21 cellular contexts compared by ENCODE assay signal in genomic region chr3:10226293-10226692, GRCh38. TPM values are rescaled to one million over a fixed set of nuclear protein-coding genes. Genes with fewer than 3 reads are reported as not detected.
DNase-seq lines count a peak whose midpoint lies in the region; ATAC-seq, FAIRE-seq and TF ChIP-seq lines count a peak whose summit lies in the region.
"Had no signal": no experiment of that assay in that cellular context is flagged by ENCODE, and none has a peak within 500 bp of the region (broad histone marks: within the 10 kb centered on the region; RNA-seq: fewer than 3 reads in every experiment).

No MANE protein-coding gene starts in this region.

- H3K27ac Mint-ChIP-seq in T-helper 1 cell treated with Interleukin-12 subunit alpha and Interleukin-12 subunit beta and Interleukin-4 antibody, amounts not matched to agents 30 μg/mL and 1 μg/mL, for 36 hours: peak overlapping the region; percentile 36
- peak overlapping the region; percentile 27 for H3K27ac Mint-ChIP-seq in endodermal cell
- H3K27ac Mint-ChIP-seq: activated naive CD4-positive, alpha-beta T cell treated with anti-CD3 and anti-CD28 coated beads for 36 hours had no signal

- H3K27me3 Mint-ChIP-seq in T-helper 1 cell treated with Interleukin-12 subunit alpha and Interleukin-12 subunit beta and Interleukin-4 antibody, amounts not matched to agents 30 μg/mL and 1 μg/mL, for 36 hours (ENCODE audit: low read depth): no peaks in the 10 kb centered on the region
- H3K27me3 Mint-ChIP-seq in endodermal cell (ENCODE audit: insufficient read depth): no peaks in the 10 kb centered on the region

- no peaks in the 10 kb centered on the region for H3K36me3 ChIP-seq in Karpas-422 (ENCODE audit: insufficient read depth, low read length)
- no peaks in the 10 kb centered on the region for H3K36me3 ChIP-seq in endodermal cell (ENCODE audit: control insufficient read depth, insufficient read depth, low read length)
- peaks cover 0 to 2% of the 10 kb centered on the region in 2 donors for H3K36me3 ChIP-seq in small intestine (ENCODE audit: control insufficient read depth in 2 of 2, insufficient read depth in 2 of 2, low read length in 2 of 2)

- DNase-seq in T-helper 1 cell (no peak), Karpas-422 (peak; percentile 88), endodermal cell (peak; percentile 87), small intestine (no peak), H4 (ENCODE audit: low spot score) (no peak)
- DNase-seq: activated CD4-positive, alpha-beta T cell treated with anti-CD3 and anti-CD28 coated beads, Interleukin-2, amount 50 U/mL, for 4 hours; activated naive CD4-positive, alpha-beta T cell treated with anti-CD3 and anti-CD28 coated beads for 36 hours; C1 segment of cervical spinal cord; left lung; NCI-H146; nucleus accumbens; PC-9; retina; SK-N-SH; stimulated activated naive CD4-positive, alpha-beta T cell treated with Interleukin-2 at 50 U/mL for 16 hours; trophoblast cell had no signal

- WGBS in endodermal cell (ENCODE audit: insufficient coverage in 1 of 2, insufficient read length in 1 of 2), 2 experiments: 30 to 42% methylated on average over 8 to 10 of the region's 10 CpGs
- 74 to 90% (median 83%) methylated on average over 10 of the region's 10 CpGs for WGBS in small intestine, 3 donors

- no peaks in the 10 kb centered on the region for H3K9me2 ChIP-seq in Karpas-422 (replicated peaks; ENCODE audit: insufficient read depth, low read length)
- H3K9me2 ChIP-seq: SK-N-SH had no signal

- H3K36me3 Mint-ChIP-seq in T-helper 1 cell treated with Interleukin-12 subunit alpha and Interleukin-12 subunit beta and Interleukin-4 antibody, amounts not matched to agents 30 μg/mL and 1 μg/mL, for 36 hours (ENCODE audit: low read depth): peaks cover 47% of the 10 kb centered on the region
- no peaks in the 10 kb centered on the region for H3K36me3 Mint-ChIP-seq in endodermal cell (ENCODE audit: low read depth)

- ATAC-seq in HG02840 (IDR thresholded peaks at IDR 0.05; ENCODE audit: low FRiP score, unreplicated experiment) (no peak), HG03175 (IDR thresholded peaks at IDR 0.05; ENCODE audit: unreplicated experiment) (no peak)
- ATAC-seq: left lung had no signal

- H3K27me3 ChIP-seq in Karpas-422 (ENCODE audit: low read length) (no peaks in the 10 kb centered on the region), endodermal cell (ENCODE audit: control insufficient read depth, insufficient read depth, low read length, poor library complexity, severe bottlenecking) (no peaks in the 10 kb centered on the region), small intestine (ENCODE audit: control insufficient read depth in 2 of 2, insufficient read depth in 2 of 2, low read length in 2 of 2) (no peaks in the 10 kb centered on the region)
- H3K27me3 ChIP-seq: left lung had no signal

- peak overlapping the region; percentile 78 for H3K27ac ChIP-seq in Karpas-422 (ENCODE audit: low read length)
- H3K27ac ChIP-seq in endodermal cell (ENCODE audit: low read depth, low read length): no peak overlapping the region
- H3K27ac ChIP-seq in small intestine (ENCODE audit: low read depth in 1 of 2, low read length in 1 of 2): peak overlapping the region in 1 of 2 donors; percentile 47
- H3K27ac ChIP-seq: PC-9 had no signal

- no peak for FAIRE-seq in small intestine (lab: Jason Lieb, UNC)
- FAIRE-seq: A204.1, astrocyte had no signal

- H3K4me3 Mint-ChIP-seq in T-helper 1 cell treated with Interleukin-12 subunit alpha and Interleukin-12 subunit beta and Interleukin-4 antibody, amounts not matched to agents 30 μg/mL and 1 μg/mL, for 36 hours: no peak overlapping the region
- no peak overlapping the region for H3K4me3 Mint-ChIP-seq in endodermal cell
- H3K4me3 Mint-ChIP-seq: activated naive CD4-positive, alpha-beta T cell treated with anti-CD3 and anti-CD28 coated beads for 36 hours had no signal

- H3K4me1 Mint-ChIP-seq in T-helper 1 cell treated with Interleukin-12 subunit alpha and Interleukin-12 subunit beta and Interleukin-4 antibody, amounts not matched to agents 30 μg/mL and 1 μg/mL, for 36 hours (ENCODE audit: low read depth): peaks cover 49% of the 10 kb centered on the region
- H3K4me1 Mint-ChIP-seq in endodermal cell: peaks cover 4% of the 10 kb centered on the region

- H4K20me1 ChIP-seq in Karpas-422 (ENCODE audit: insufficient read depth, low read depth, low read length): no peaks in the 10 kb centered on the region

- H3K9me3 Mint-ChIP-seq in T-helper 1 cell treated with Interleukin-12 subunit alpha and Interleukin-12 subunit beta and Interleukin-4 antibody, amounts not matched to agents 30 μg/mL and 1 μg/mL, for 36 hours: no peaks in the 10 kb centered on the region
- H3K9me3 Mint-ChIP-seq in endodermal cell: no peaks in the 10 kb centered on the region
- H3K9me3 Mint-ChIP-seq: activated naive CD4-positive, alpha-beta T cell treated with anti-CD3 and anti-CD28 coated beads for 36 hours had no signal

- H3K4me3 ChIP-seq in Karpas-422 (ENCODE audit: low read length) (peak overlapping the region; percentile 38), endodermal cell (ENCODE audit: low read length) (no peak overlapping the region), small intestine (ENCODE audit: low read depth in 1 of 2, low read length in 2 of 2) (no peak overlapping the region)
- H3K4me3 ChIP-seq: left lung, PC-9 had no signal

- H2AFZ ChIP-seq in Karpas-422 (ENCODE audit: low read length): peak overlapping the region; percentile 15; the same call in 1 of the 2 replicates
- H2AFZ ChIP-seq: PC-9 had no signal

- H3K4me1 ChIP-seq in Karpas-422 (ENCODE audit: low read length) (peaks cover 32% of the 10 kb centered on the region), endodermal cell (ENCODE audit: control insufficient read depth, insufficient read depth, low read length) (no peaks in the 10 kb centered on the region), small intestine (ENCODE audit: control insufficient read depth in 2 of 2, insufficient read depth in 1 of 2, low read depth in 1 of 2, low read length in 1 of 2) (peaks cover 9 to 10% of the 10 kb centered on the region in 2 donors)

- TF ChIP-seq CTCF in endodermal cell (conservative IDR thresholded peaks at IDR 0.05): no peak

- H3K79me2 ChIP-seq in Karpas-422 (ENCODE audit: low read length): no peaks in the 10 kb centered on the region

- H3K9ac ChIP-seq in Karpas-422 (ENCODE audit: low read length) (0 out of 2 replicates have a peak overlapping the region, but pooled peaks have one; percentile 21), endodermal cell (ENCODE audit: extremely low read depth, low read length, poor library complexity, severe bottlenecking) (no peak overlapping the region)
- H3K9ac ChIP-seq: SK-N-SH had no signal

- H3K4me2 ChIP-seq in Karpas-422 (ENCODE audit: low read depth, low read length, poor library complexity, severe bottlenecking): peak overlapping the region; percentile 62
- H3K4me2 ChIP-seq: PC-9, SK-N-SH had no signal

- H3K9me3 ChIP-seq in Karpas-422 (ENCODE audit: low read length): no peaks in the 10 kb centered on the region
- no peaks in the 10 kb centered on the region for H3K9me3 ChIP-seq in endodermal cell (ENCODE audit: control insufficient read depth, low read length)
- no peaks in the 10 kb centered on the region for H3K9me3 ChIP-seq in small intestine (ENCODE audit: control insufficient read depth, low read depth)
- H3K9me3 ChIP-seq: left lung, SK-N-SH had no signal

RNA-seq across cellular contexts. Expression of gene TATDN2, which starts 22.0 kb away (rescaled TPM):
- total RNA-seq in Karpas-422 (2014; rRNA removed; shearing (Covaris generic); ENCODE audit: low replicate concordance): 17.6 and 20.8 TPM in 2 replicates
- 10 to 100 TPM; 34.0 to 34.1 TPM for total RNA-seq in endodermal cell
- 18.5 TPM for polyA plus RNA-seq in endodermal cell (2013, experiment 1 of 2)
- polyA plus RNA-seq in endodermal cell (2013, experiment 2 of 2): 16.3 TPM
- polyA plus RNA-seq in small intestine: 10 to 100 TPM; 13.8 to 19.5 (median 15.2) TPM
- total RNA-seq in H4 (2014; rRNA removed; shearing (Covaris generic)): 6.4 and 9.7 TPM in 2 replicates

Comparison
In these comparisons a context has a peak if more than half of its experiments do, and no peak if none do; other contexts are left out.
1. DNase-seq: peak in Karpas-422 (single experiment) and endodermal cell (single experiment); none in T-helper 1 cell (0 of 5), small intestine (single experiment) and H4 (single experiment).